In genomic region chr16:27367463-27368357, GRCh38 we compare ENCODE assay signal across 8 cellular contexts. TPM values are rescaled to one million over a fixed set of nuclear protein-coding genes. Genes with fewer than 3 reads are reported as not detected.
A peak's percentile ranks its signal among the peaks of the same experiment; 100 is the strongest.
DNase-seq lines count a peak whose midpoint lies in the region; ATAC-seq and TF ChIP-seq lines count a peak whose summit lies in the region.

No MANE protein-coding gene starts in this region.

- peak overlapping the region; percentile 52 to 81 for H3K27ac ChIP-seq in mucosa of rectum (ENCODE audit: low read depth in 2 of 2, low read length in 2 of 2)

- H3K27me3 ChIP-seq in BE2C, result no peaks in the 10 kb centered on the region
- H3K27me3 ChIP-seq in mucosa of rectum (ENCODE audit: control insufficient read depth in 2 of 2, insufficient read depth in 2 of 2, low read length in 2 of 2), result peaks cover 0 to 2% of the 10 kb centered on the region in 2 donors

- H3K9me3 ChIP-seq in BE2C (no peaks in the 10 kb centered on the region), mucosa of rectum (ENCODE audit: control insufficient read depth in 2 of 2, low read length in 2 of 2) (no peaks in the 10 kb centered on the region)

- H3K9ac ChIP-seq in mucosa of rectum (ENCODE audit: low read depth in 1 of 2, low read length in 2 of 2), result peak overlapping the region; percentile 50 to 60

- no peak overlapping the region for H3K4me3 ChIP-seq in BE2C (ENCODE audit: low read depth, low read length)
- peak overlapping the region; percentile 31 to 68 for H3K4me3 ChIP-seq in mucosa of rectum (ENCODE audit: low read length in 2 of 2)

- no peaks in the 10 kb centered on the region for H3K36me3 ChIP-seq in BE2C
- peaks cover 8 to 12% of the 10 kb centered on the region in 2 donors for H3K36me3 ChIP-seq in mucosa of rectum (ENCODE audit: control insufficient read depth in 2 of 2, insufficient read depth in 2 of 2, low read length in 2 of 2)

- DNase-seq in BE2C, result peak; percentile 71
- peak; percentile 42 for DNase-seq in NOMO-1 treated with dmso at 0.1 percent for 144 hours (lab: John Stamatoyannopoulos, UW; ENCODE audit: unreplicated experiment)
- DNase-seq in activated CD8-positive, alpha-beta memory T cell treated with anti-CD3 and anti-CD28 coated beads, Interleukin-2, amount 50 U/mL, for 24 hours (ENCODE audit: extremely low read depth), result peak; percentile 85
- DNase-seq in epidermal melanocyte (ENCODE audit: insufficient read length, low spot score), result peak; percentile 86
- DNase-seq in stimulated activated CD8-positive, alpha-beta memory T cell treated with anti-CD3 and anti-CD28 coated beads, Interleukin-4, amount 100 ng/mL, for 4 hours (ENCODE audit: low read depth in 2 of 2, low spot score in 1 of 2), result peak; percentile 79 to 90

- H3K4me1 ChIP-seq in BE2C (no peaks in the 10 kb centered on the region), mucosa of rectum (ENCODE audit: control insufficient read depth in 2 of 2, insufficient read depth in 2 of 2, low read length in 2 of 2) (peaks cover 11 to 23% of the 10 kb centered on the region in 2 donors)

- TF ChIP-seq CTCF in BE2C (IDR thresholded peaks at IDR 0.05; ENCODE audit: low read depth, low read length), result peak; percentile 69

- ATAC-seq in GM19035 (IDR thresholded peaks at IDR 0.05; ENCODE audit: unreplicated experiment) (peak; percentile 63), HG03175 (IDR thresholded peaks at IDR 0.05; ENCODE audit: unreplicated experiment) (peak; percentile 74)

RNA-seq across cellular contexts. Expression of gene IL21R, which starts 34.3 kb away (rescaled TPM):
- polyA plus RNA-seq in BE2C (2012; ENCODE audit: insufficient read depth, insufficient read length, low read depth), result not detected

RNA-seq across cellular contexts. Expression of gene IL4R, which starts 53.9 kb away (rescaled TPM):
- polyA plus RNA-seq in BE2C (2012; ENCODE audit: insufficient read depth, insufficient read length, low read depth), result 0.28 TPM
